In genomic region chr1:51837243-51837642, GRCh38 we compare ENCODE assay signal across 29 cellular contexts.
"Had no signal": no experiment of that assay in that cellular context is flagged by ENCODE, and none has a peak within 500 bp of the region (broad histone marks: within the 10 kb centered on the region; RNA-seq: fewer than 3 reads in every experiment).

No MANE protein-coding gene starts in this region.

- ATAC-seq: activated CD4-positive, alpha-beta T cell treated with anti-CD3 and anti-CD28 coated beads for 36 hours; activated CD8-positive, alpha-beta T cell treated with anti-CD3 and anti-CD28 coated beads, Interleukin-2, amount 10 ng/mL, durations not matched to agents 7 days and 5 days; activated naive CD4-positive, alpha-beta T cell treated with anti-CD3 and anti-CD28 coated beads, Interleukin-2, amount 50 U/mL, for 72 hours; Right ventricle myocardium inferior had no signal

- H3K27ac ChIP-seq: PC-9, RWPE1 had no signal

- H3K4me3 ChIP-seq: PC-9 had no signal

- H3K4me3 Mint-ChIP-seq: activated CD4-positive, alpha-beta T cell treated with anti-CD3 and anti-CD28 coated beads for 36 hours; activated CD4-positive, alpha-beta T cell treated with anti-CD3 and anti-CD28 coated beads, Interleukin-2, amount 10 ng/mL, durations not matched to agents 7 days and 5 days; activated CD8-positive, alpha-beta T cell treated with anti-CD3 and anti-CD28 coated beads, Interleukin-2, amount 10 ng/mL, durations not matched to agents 7 days and 5 days; activated naive CD4-positive, alpha-beta T cell treated with anti-CD3 and anti-CD28 coated beads for 36 hours; activated T-cell treated with anti-CD3 and anti-CD28 coated beads, Interleukin-2, amount 50 U/mL, for 24 hours; brain had no signal

- H2AFZ ChIP-seq: PC-9 had no signal

- H3K27me3 Mint-ChIP-seq: activated CD4-positive, alpha-beta T cell treated with anti-CD3 and anti-CD28 coated beads for 36 hours; activated CD4-positive, alpha-beta T cell treated with anti-CD3 and anti-CD28 coated beads, Interleukin-2, amount 10 ng/mL, durations not matched to agents 7 days and 5 days; activated T-cell treated with anti-CD3 and anti-CD28 coated beads, Interleukin-2, amount 50 U/mL, for 24 hours; brain had no signal

- H3K27ac Mint-ChIP-seq: activated CD4-positive, alpha-beta T cell treated with anti-CD3 and anti-CD28 coated beads for 36 hours; activated CD4-positive, alpha-beta T cell treated with anti-CD3 and anti-CD28 coated beads, Interleukin-2, amount 10 ng/mL, durations not matched to agents 7 days and 5 days; activated CD8-positive, alpha-beta T cell treated with anti-CD3 and anti-CD28 coated beads, Interleukin-2, amount 10 ng/mL, durations not matched to agents 7 days and 5 days; activated naive CD4-positive, alpha-beta T cell treated with anti-CD3 and anti-CD28 coated beads for 36 hours; activated naive CD4-positive, alpha-beta T cell treated with anti-CD3 and anti-CD28 coated beads, Interleukin-2, amount 50 U/mL, for 72 hours; activated T-cell treated with anti-CD3 and anti-CD28 coated beads, Interleukin-2, amount 50 U/mL, for 24 hours; brain had no signal

- FAIRE-seq: bronchial epithelial cell, RCC 7860 had no signal

- H3K4me2 ChIP-seq: PC-9 had no signal

- DNase-seq: activated CD4-positive, alpha-beta T cell treated with anti-CD3 and anti-CD28 coated beads for 36 hours; activated CD4-positive, alpha-beta T cell treated with anti-CD3 and anti-CD28 coated beads, Interleukin-2, amount 10 ng/mL, durations not matched to agents 7 days and 5 days; activated CD4-positive, alpha-beta T cell treated with anti-CD3 and anti-CD28 coated beads, Interleukin-2, amount 50 U/mL, for 48 hours; activated CD8-positive, alpha-beta T cell treated with anti-CD3 and anti-CD28 coated beads, Interleukin-2, amount 10 ng/mL, durations not matched to agents 7 days and 5 days; activated gamma-delta T cell treated with Interleukin-2 at 50 U/mL for 16 hours; activated naive CD4-positive, alpha-beta T cell treated with anti-CD3 and anti-CD28 coated beads for 36 hours; activated T-cell treated with anti-CD3 and anti-CD28 coated beads, Interleukin-2, amount 50 U/mL, for 24 hours; anterior cingulate cortex; caudate nucleus; Kasumi-1; KG1; MM.1S; MV-4-11; NCI-H1092; NCI-H1436 treated with DMSO at 0.1 percent for 48 hours; NCI-H1694 treated with DMSO at 0.1 percent for 48 hours; NCI-H2029; NCI-H345; NCI-H524 treated with DMSO at 0.1 percent for 48 hours; NK-92 treated with Interleukin-12 subunit alpha and Interleukin-12 subunit beta, amount 100 ng/mL, for 24 hours; PC-9; SIG-M5; T1000 had no signal

- H3K9me3 Mint-ChIP-seq: activated CD4-positive, alpha-beta T cell treated with anti-CD3 and anti-CD28 coated beads, Interleukin-2, amount 10 ng/mL, durations not matched to agents 7 days and 5 days; activated naive CD4-positive, alpha-beta T cell treated with anti-CD3 and anti-CD28 coated beads for 36 hours; activated naive CD4-positive, alpha-beta T cell treated with anti-CD3 and anti-CD28 coated beads, Interleukin-2, amount 50 U/mL, for 72 hours; activated T-cell treated with anti-CD3 and anti-CD28 coated beads, Interleukin-2, amount 50 U/mL, for 24 hours; brain had no signal
